Comparison of ENCODE assay signal across 14 cellular contexts in genomic region chr3:53158700-53159414, GRCh38. TPM values are rescaled to one million over a fixed set of nuclear protein-coding genes. Genes with fewer than 3 reads are reported as not detected.
DNase-seq lines count a peak whose midpoint lies in the region; ATAC-seq and TF ChIP-seq lines count a peak whose summit lies in the region.
"Had no signal": no experiment of that assay in that cellular context is flagged by ENCODE, and none has a peak within 500 bp of the region (broad histone marks: within the 10 kb centered on the region; RNA-seq: fewer than 3 reads in every experiment).

No MANE protein-coding gene starts in this region.

- H3K27me3 Mint-ChIP-seq in activated naive CD4-positive, alpha-beta T cell treated with anti-CD3 and anti-CD28 coated beads, Interleukin-2, amount 50 U/mL, for 24 hours = peaks cover 12% of the 10 kb centered on the region
- peaks cover 24% of the 10 kb centered on the region for H3K27me3 Mint-ChIP-seq in type B pancreatic cell

- TF ChIP-seq CTCF in liver (IDR thresholded peaks at IDR 0.05; ENCODE audit: low read depth, low read length, missing input control) = no peak
- no peak for TF ChIP-seq CTCF in type B pancreatic cell (conservative IDR thresholded peaks at IDR 0.05)

- TF ChIP-seq RAD21 in liver (IDR thresholded peaks at IDR 0.05) = no peak

- H3K4me3 Mint-ChIP-seq in activated naive CD4-positive, alpha-beta T cell treated with anti-CD3 and anti-CD28 coated beads, Interleukin-2, amount 50 U/mL, for 24 hours = peak overlapping the region; percentile 15
- peak overlapping the region; percentile 89 for H3K4me3 Mint-ChIP-seq in type B pancreatic cell
- H3K4me3 Mint-ChIP-seq: activated T-cell treated with anti-CD3 and anti-CD28 coated beads, Interleukin-2, amount 50 U/mL, for 72 hours; natural killer cell treated with Interleukin-12 subunit alpha and Interleukin-12 subunit beta and Interleukin-15 and Interleukin-18, amount 100 ng/mL, for 72 hours had no signal

- DNase-seq in activated naive CD4-positive, alpha-beta T cell treated with anti-CD3 and anti-CD28 coated beads, Interleukin-2, amount 50 U/mL, for 72 hours (ENCODE audit: low spot score in 2 of 2) = no peak
- DNase-seq in type B pancreatic cell (ENCODE audit: extremely low spot score, unreplicated experiment) = no peak
- no peak for DNase-seq in T1000 (lab: John Stamatoyannopoulos, UW)
- no peak for DNase-seq in HT-29 (ENCODE audit: low spot score)
- DNase-seq: activated T-cell treated with anti-CD3 and anti-CD28 coated beads, Interleukin-2, amount 50 U/mL, for 72 hours; effector memory CD4-positive, alpha-beta T cell; NCI-H2171 treated with DMSO at 0.1 percent for 48 hours had no signal

- no peaks in the 10 kb centered on the region for H3K9me3 ChIP-seq in liver (ENCODE audit: control insufficient read depth in 4 of 4, low read length in 3 of 4)
- H3K9me3 ChIP-seq: gastroesophageal sphincter, vagina had no signal

- H3K4me3 ChIP-seq in liver (ENCODE audit: low read depth in 1 of 3, low read length in 3 of 3) = no peak overlapping the region
- H3K4me3 ChIP-seq: gastroesophageal sphincter, vagina had no signal

- H3K9ac ChIP-seq in liver (ENCODE audit: low read depth in 1 of 2, low read length in 2 of 2) = no peak overlapping the region

- H3K4me1 ChIP-seq in liver (ENCODE audit: control insufficient read depth in 4 of 4, insufficient read depth in 4 of 4, low read length in 3 of 4) = peaks cover 17 to 45% (median 37%) of the 10 kb centered on the region in 4 donors

- H3K27ac ChIP-seq in liver (ENCODE audit: low read depth in 1 of 2, low read length in 2 of 2) = no peak overlapping the region
- H3K27ac ChIP-seq: vagina had no signal

- no peaks in the 10 kb centered on the region for H3K36me3 Mint-ChIP-seq in activated naive CD4-positive, alpha-beta T cell treated with anti-CD3 and anti-CD28 coated beads, Interleukin-2, amount 50 U/mL, for 24 hours
- H3K36me3 Mint-ChIP-seq in activated naive CD4-positive, alpha-beta T cell treated with anti-CD3 and anti-CD28 coated beads, Interleukin-2, amount 50 U/mL, for 72 hours = no peaks in the 10 kb centered on the region
- no peaks in the 10 kb centered on the region for H3K36me3 Mint-ChIP-seq in type B pancreatic cell
- H3K36me3 Mint-ChIP-seq: natural killer cell treated with Interleukin-12 subunit alpha and Interleukin-12 subunit beta and Interleukin-15 and Interleukin-18, amount 100 ng/mL, for 72 hours had no signal

- no peaks in the 10 kb centered on the region for H3K9me3 Mint-ChIP-seq in activated naive CD4-positive, alpha-beta T cell treated with anti-CD3 and anti-CD28 coated beads, Interleukin-2, amount 50 U/mL, for 24 hours
- no peaks in the 10 kb centered on the region for H3K9me3 Mint-ChIP-seq in activated naive CD4-positive, alpha-beta T cell treated with anti-CD3 and anti-CD28 coated beads, Interleukin-2, amount 50 U/mL, for 72 hours
- H3K9me3 Mint-ChIP-seq in type B pancreatic cell = no peaks in the 10 kb centered on the region
- H3K9me3 Mint-ChIP-seq: activated T-cell treated with anti-CD3 and anti-CD28 coated beads, Interleukin-2, amount 50 U/mL, for 72 hours; natural killer cell treated with Interleukin-12 subunit alpha and Interleukin-12 subunit beta and Interleukin-15 and Interleukin-18, amount 100 ng/mL, for 72 hours had no signal

- H3K36me3 ChIP-seq in liver (ENCODE audit: control insufficient read depth in 4 of 4, insufficient read depth in 3 of 4, low read depth in 1 of 4, low read length in 3 of 4) = no peaks in the 10 kb centered on the region
- H3K36me3 ChIP-seq: gastroesophageal sphincter, vagina had no signal

- no peak overlapping the region for H3K27ac Mint-ChIP-seq in activated naive CD4-positive, alpha-beta T cell treated with anti-CD3 and anti-CD28 coated beads, Interleukin-2, amount 50 U/mL, for 24 hours
- no peak overlapping the region for H3K27ac Mint-ChIP-seq in activated naive CD4-positive, alpha-beta T cell treated with anti-CD3 and anti-CD28 coated beads, Interleukin-2, amount 50 U/mL, for 72 hours
- H3K27ac Mint-ChIP-seq in type B pancreatic cell = peak overlapping the region; percentile 81
- H3K27ac Mint-ChIP-seq: activated T-cell treated with anti-CD3 and anti-CD28 coated beads, Interleukin-2, amount 50 U/mL, for 72 hours; natural killer cell treated with Interleukin-12 subunit alpha and Interleukin-12 subunit beta and Interleukin-15 and Interleukin-18, amount 100 ng/mL, for 72 hours had no signal

- no peak for ATAC-seq in activated naive CD4-positive, alpha-beta T cell treated with anti-CD3 and anti-CD28 coated beads, Interleukin-2, amount 50 U/mL, for 72 hours
- no peak for ATAC-seq in HG03196 (IDR thresholded peaks at IDR 0.05; ENCODE audit: unreplicated experiment)
- ATAC-seq: activated T-cell treated with anti-CD3 and anti-CD28 coated beads, Interleukin-2, amount 50 U/mL, for 72 hours; gastroesophageal sphincter; natural killer cell treated with Interleukin-12 subunit alpha and Interleukin-12 subunit beta and Interleukin-15 and Interleukin-18, amount 100 ng/mL, for 72 hours had no signal

- H3K4me1 Mint-ChIP-seq in activated naive CD4-positive, alpha-beta T cell treated with anti-CD3 and anti-CD28 coated beads, Interleukin-2, amount 50 U/mL, for 24 hours = peaks cover 22% of the 10 kb centered on the region
- H3K4me1 Mint-ChIP-seq in type B pancreatic cell (ENCODE audit: unreplicated experiment) = peaks cover 38% of the 10 kb centered on the region

- WGBS in liver = 60% methylated on average over 5 of the region's 5 CpGs

- no peaks in the 10 kb centered on the region for H3K27me3 ChIP-seq in liver (ENCODE audit: control insufficient read depth in 4 of 4, insufficient read depth in 4 of 4, low read length in 3 of 4)
- H3K27me3 ChIP-seq: vagina had no signal

TF ChIP-seq in liver, 16 proteins besides CTCF, POLR2A, EP300 and RAD21:
- no peak for TF ChIP-seq JUND (IDR thresholded peaks at IDR 0.05)
- TF ChIP-seq FOXA1 (IDR thresholded peaks at IDR 0.05) = no peak
- TF ChIP-seq REST (IDR thresholded peaks at IDR 0.05) = peak; percentile 85
- no peak for TF ChIP-seq HNF4A (conservative IDR thresholded peaks at IDR 0.05)

RNA-seq across cellular contexts. Expression of gene PRKCD, which starts 2.2 kb away (rescaled TPM):
- 10 to 100 TPM in 1 of 2 donors, 1 to 10 TPM in 1; 3.4 to 22.5 TPM for total RNA-seq in activated naive CD4-positive, alpha-beta T cell treated with anti-CD3 and anti-CD28 coated beads, Interleukin-2, amount 50 U/mL, for 72 hours
- polyA plus RNA-seq in PFSK-1 (2012; ENCODE audit: insufficient read length, low read depth) = 15.3 TPM
- total RNA-seq in liver = 1 to 10 TPM; 3.8 to 7.3 TPM
- polyA plus RNA-seq in liver = 1 to 10 TPM; 3.1 TPM
- 24.0 and 37.4 TPM in 2 replicates for total RNA-seq in type B pancreatic cell (ENCODE audit: low replicate concordance)
- 5.2 and 5.9 TPM in 2 replicates for total RNA-seq in HT-29 (2014; rRNA removed; shearing (Covaris generic))

RNA-seq across cellular contexts. Expression of gene RFT1, which starts 28.6 kb away (rescaled TPM):
- 10 to 100 TPM; 19.5 to 38.3 TPM for total RNA-seq in activated naive CD4-positive, alpha-beta T cell treated with anti-CD3 and anti-CD28 coated beads, Interleukin-2, amount 50 U/mL, for 72 hours
- 21.5 TPM for polyA plus RNA-seq in PFSK-1 (2012; ENCODE audit: insufficient read length, low read depth)
- total RNA-seq in liver (10 to 100 TPM; 11.5 to 12.2 TPM), type B pancreatic cell (ENCODE audit: low replicate concordance) (23.4 and 31.0 TPM in 2 replicates)
- 10 to 100 TPM in 1 of 2 donors, 1 to 10 TPM in 1; 8.0 to 12.6 TPM for polyA plus RNA-seq in liver
- 10.6 and 12.0 TPM in 2 replicates for total RNA-seq in HT-29 (2014; rRNA removed; shearing (Covaris generic))
